Comparison of ENCODE assay signal across 8 cellular contexts in genomic region chr6:128518531-128519131, GRCh38. TPM values are rescaled to one million over a fixed set of nuclear protein-coding genes. Genes with fewer than 3 reads are reported as not detected.
DNase-seq lines count a peak whose midpoint lies in the region; ATAC-seq and TF ChIP-seq lines count a peak whose summit lies in the region.

No MANE protein-coding gene starts in this region.

- H3K27me3 ChIP-seq in lower lobe of right lung (ENCODE audit: low read depth) (peaks cover 6% of the 10 kb centered on the region), upper lobe of left lung (peaks cover 0 to 3% (median 0%) of the 10 kb centered on the region in 4 donors)

- ATAC-seq in lower lobe of right lung (no peak), upper lobe of left lung (ENCODE audit: low FRiP score in 2 of 2) (no peak), HG03039 (IDR thresholded peaks at IDR 0.05; ENCODE audit: unreplicated experiment) (no peak)

- TSS peak; percentile 19 for BruUV-seq in MCF 10A (replicated peaks; lab: Mats Ljungman, UMichigan)

- peaks cover 8% of the 10 kb centered on the region for H3K4me1 Mint-ChIP-seq in activated naive CD4-positive, alpha-beta T cell treated with anti-CD3 and anti-CD28 coated beads for 36 hours (ENCODE audit: low read depth)
- peaks cover 32% of the 10 kb centered on the region for H3K4me1 Mint-ChIP-seq in MCF 10A (ENCODE audit: insufficient read depth, unreplicated experiment)

- intact Hi-C loops in activated naive CD4-positive, alpha-beta T cell treated with anti-CD3 and anti-CD28 coated beads for 36 hours (cut with micrococcal nuclease), result loop anchor here (5.0 kb wide), 2 partner anchors 186 to 209 kb away; no protein-coding TSS in a partner anchor
- intact Hi-C loops in MCF 10A (cut with micrococcal nuclease), result loop anchor here (1.0 to 10.0 kb wide), 3 partner anchors 166 to 781 kb away; no protein-coding TSS in a partner anchor
- intact Hi-C loops in lower lobe of right lung (cut with DNase I), result no loop called here

- H3K4me1 ChIP-seq in lower lobe of right lung (peaks cover 36% of the 10 kb centered on the region), upper lobe of left lung (peaks cover 32 to 52% (median 34%) of the 10 kb centered on the region in 4 donors)

- TF ChIP-seq POLR2A in upper lobe of left lung (IDR thresholded peaks at IDR 0.05), result no peak

- no peak for TF ChIP-seq EP300 in upper lobe of left lung (IDR thresholded peaks at IDR 0.05)

- no peaks in the 10 kb centered on the region for H3K36me3 Mint-ChIP-seq in activated naive CD4-positive, alpha-beta T cell treated with anti-CD3 and anti-CD28 coated beads for 36 hours (ENCODE audit: low read depth)
- H3K36me3 Mint-ChIP-seq in MCF 10A (ENCODE audit: insufficient read depth, unreplicated experiment), result no peaks in the 10 kb centered on the region

- POLR2A ChIA-PET in MCF 10A (lab: Yijun Ruan, JAX), result interaction anchor here (0.5 to 6.5 kb wide), 16 partner anchors 10 to 1176 kb away, joined by 3 to 90 read pairs (median 3); no protein-coding TSS in a partner anchor

- 13 to 15% methylated on average over 20 of the region's 20 CpGs for WGBS in upper lobe of left lung, 2 donors

- H3K27ac ChIP-seq in lower lobe of right lung, result peak overlapping the region; percentile 97
- peak overlapping the region; percentile 87 to 97 (median 95) for H3K27ac ChIP-seq in upper lobe of left lung

- peaks cover 37% of the 10 kb centered on the region for H3K27me3 Mint-ChIP-seq in activated naive CD4-positive, alpha-beta T cell treated with anti-CD3 and anti-CD28 coated beads for 36 hours (ENCODE audit: low read depth)
- no peaks in the 10 kb centered on the region for H3K27me3 Mint-ChIP-seq in MCF 10A (ENCODE audit: insufficient read depth, unreplicated experiment)

- TF ChIP-seq CTCF in MCF 10A (IDR thresholded peaks at IDR 0.05; ENCODE audit: unreplicated experiment) (no peak), lower lobe of right lung (IDR thresholded peaks at IDR 0.05) (no peak), upper lobe of left lung (IDR thresholded peaks at IDR 0.05) (no peak)

- H3K27ac Mint-ChIP-seq in activated naive CD4-positive, alpha-beta T cell treated with anti-CD3 and anti-CD28 coated beads for 36 hours, result no peak overlapping the region
- H3K27ac Mint-ChIP-seq in MCF 10A (ENCODE audit: low read depth, unreplicated experiment), result peak overlapping the region; percentile 97

- no peaks in the 10 kb centered on the region for H3K9me3 ChIP-seq in lower lobe of right lung
- H3K9me3 ChIP-seq in upper lobe of left lung, result no peaks in the 10 kb centered on the region

- H3K36me3 ChIP-seq in lower lobe of right lung, result no peaks in the 10 kb centered on the region
- no peaks in the 10 kb centered on the region for H3K36me3 ChIP-seq in upper lobe of left lung

- H3K9me3 Mint-ChIP-seq in activated naive CD4-positive, alpha-beta T cell treated with anti-CD3 and anti-CD28 coated beads for 36 hours, result no peaks in the 10 kb centered on the region
- H3K9me3 Mint-ChIP-seq in MCF 10A (ENCODE audit: unreplicated experiment), result no peaks in the 10 kb centered on the region

- H3K4me3 Mint-ChIP-seq in activated naive CD4-positive, alpha-beta T cell treated with anti-CD3 and anti-CD28 coated beads for 36 hours, result peak overlapping the region; percentile 91
- H3K4me3 Mint-ChIP-seq in MCF 10A (ENCODE audit: unreplicated experiment), result peak overlapping the region; percentile 97

- no peak for DNase-seq in activated naive CD4-positive, alpha-beta T cell treated with anti-CD3 and anti-CD28 coated beads for 36 hours
- no peak for DNase-seq in activated naive CD4-positive, alpha-beta T cell treated with Interleukin-2 at 50 U/mL for 16 hours
- peak; percentile 31 for DNase-seq in MCF 10A (ENCODE audit: unreplicated experiment)
- DNase-seq in lower lobe of right lung, result no peak
- DNase-seq in upper lobe of left lung, result no peak
- DNase-seq in DMS153 (lab: John Stamatoyannopoulos, UW), result no peak
- no peak for DNase-seq in NK-92 (lab: John Stamatoyannopoulos, UW; ENCODE audit: unreplicated experiment)

- CTCF ChIA-PET in activated naive CD4-positive, alpha-beta T cell treated with anti-CD3 and anti-CD28 coated beads for 36 hours (lab: Charles Lee), result no interaction called here
- CTCF ChIA-PET in MCF 10A (lab: Yijun Ruan, JAX), result interaction anchor here (0.6 to 2.6 kb wide), 6 partner anchors 9 to 935 kb away, joined by 3 to 15 read pairs (median 5); no protein-coding TSS in a partner anchor

- H3K4me3 ChIP-seq in lower lobe of right lung, result peak overlapping the region; percentile 82
- H3K4me3 ChIP-seq in upper lobe of left lung, result peak overlapping the region; percentile 76 to 79 (median 79)

RNA-seq across cellular contexts. Expression of gene PTPRK, which starts 1.8 kb away (rescaled TPM):
- 1 to 10 TPM; 5.5 to 8.0 TPM for total RNA-seq in activated naive CD4-positive, alpha-beta T cell treated with anti-CD3 and anti-CD28 coated beads for 36 hours
- 50.2 and 55.5 TPM in 2 replicates for total RNA-seq in MCF 10A (2022)
- 62.7 TPM for total RNA-seq in lower lobe of right lung
- 10 to 100 TPM; 42.7 to 97.4 (median 65.2) TPM for total RNA-seq in upper lobe of left lung
